Comparison of ENCODE assay signal across 2 cellular contexts in the genomic region with DNA sequence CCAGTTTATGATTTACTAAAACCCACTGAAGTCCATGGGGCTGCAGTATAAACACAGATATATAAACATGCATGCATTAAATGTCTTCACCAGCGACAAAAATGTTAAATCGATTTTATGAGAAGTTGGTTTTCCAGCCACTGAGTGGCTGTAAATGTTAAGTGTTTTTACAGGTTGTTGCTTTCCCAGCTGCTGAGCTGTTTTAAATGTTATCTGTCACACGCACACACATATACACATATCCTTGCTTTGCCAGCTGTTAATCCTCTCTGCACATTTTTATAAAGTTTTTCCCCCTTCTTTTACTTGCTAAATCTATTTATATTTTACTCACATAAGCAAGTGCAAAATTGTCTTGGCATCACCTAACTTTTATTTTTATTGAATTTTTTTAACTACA.
A peak's percentile ranks its signal among the peaks of the same experiment; 100 is the strongest.
TF ChIP-seq lines count a peak whose summit lies in the region.

No MANE protein-coding gene starts in this region.

TF ChIP-seq in HEK293, 187 proteins besides CTCF, POLR2A, EP300 and RAD21 (continued from another document and continues in another):
- TF ChIP-seq, protein P1, sequence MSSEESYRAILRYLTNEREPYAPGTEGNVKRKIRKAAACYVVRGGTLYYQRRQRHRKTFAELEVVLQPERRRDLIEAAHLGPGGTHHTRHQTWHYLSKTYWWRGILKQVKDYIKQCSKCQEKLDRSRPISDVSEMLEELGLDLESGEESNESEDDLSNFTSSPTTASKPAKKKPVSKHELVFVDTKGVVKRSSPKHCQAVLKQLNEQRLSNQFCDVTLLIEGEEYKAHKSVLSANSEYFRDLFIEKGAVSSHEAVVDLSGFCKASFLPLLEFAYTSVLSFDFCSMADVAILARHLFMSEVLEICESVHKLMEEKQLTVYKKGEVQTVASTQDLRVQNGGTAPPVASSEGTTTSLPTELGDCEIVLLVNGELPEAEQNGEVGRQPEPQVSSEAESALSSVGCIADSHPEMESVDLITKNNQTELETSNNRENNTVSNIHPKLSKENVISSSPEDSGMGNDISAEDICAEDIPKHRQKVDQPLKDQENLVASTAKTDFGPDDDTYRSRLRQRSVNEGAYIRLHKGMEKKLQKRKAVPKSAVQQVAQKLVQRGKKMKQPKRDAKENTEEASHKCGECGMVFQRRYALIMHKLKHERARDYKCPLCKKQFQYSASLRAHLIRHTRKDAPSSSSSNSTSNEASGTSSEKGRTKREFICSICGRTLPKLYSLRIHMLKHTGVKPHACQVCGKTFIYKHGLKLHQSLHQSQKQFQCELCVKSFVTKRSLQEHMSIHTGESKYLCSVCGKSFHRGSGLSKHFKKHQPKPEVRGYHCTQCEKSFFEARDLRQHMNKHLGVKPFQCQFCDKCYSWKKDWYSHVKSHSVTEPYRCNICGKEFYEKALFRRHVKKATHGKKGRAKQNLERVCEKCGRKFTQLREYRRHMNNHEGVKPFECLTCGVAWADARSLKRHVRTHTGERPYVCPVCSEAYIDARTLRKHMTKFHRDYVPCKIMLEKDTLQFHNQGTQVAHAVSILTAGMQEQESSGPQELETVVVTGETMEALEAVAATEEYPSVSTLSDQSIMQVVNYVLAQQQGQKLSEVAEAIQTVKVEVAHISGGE (tag by site-specific recombination; conservative IDR thresholded peaks at IDR 0.05; ENCODE audit: low read depth), result no peak
- no peak for TF ChIP-seq MEIS1 (CRISPR knock-in tag; IDR thresholded peaks at IDR 0.05; ENCODE audit: borderline replicate concordance)
- no peak for TF ChIP-seq ZNF571 (tag by site-specific recombination; IDR thresholded peaks at IDR 0.05)
- no peak for TF ChIP-seq ZNF416 (tag by site-specific recombination; IDR thresholded peaks at IDR 0.05)
- TF ChIP-seq ZNF600 (tag by site-specific recombination; IDR thresholded peaks at IDR 0.05), result no peak
- TF ChIP-seq ZNF555 (tag by site-specific recombination; conservative IDR thresholded peaks at IDR 0.05), result no peak
- TF ChIP-seq, protein P2, sequence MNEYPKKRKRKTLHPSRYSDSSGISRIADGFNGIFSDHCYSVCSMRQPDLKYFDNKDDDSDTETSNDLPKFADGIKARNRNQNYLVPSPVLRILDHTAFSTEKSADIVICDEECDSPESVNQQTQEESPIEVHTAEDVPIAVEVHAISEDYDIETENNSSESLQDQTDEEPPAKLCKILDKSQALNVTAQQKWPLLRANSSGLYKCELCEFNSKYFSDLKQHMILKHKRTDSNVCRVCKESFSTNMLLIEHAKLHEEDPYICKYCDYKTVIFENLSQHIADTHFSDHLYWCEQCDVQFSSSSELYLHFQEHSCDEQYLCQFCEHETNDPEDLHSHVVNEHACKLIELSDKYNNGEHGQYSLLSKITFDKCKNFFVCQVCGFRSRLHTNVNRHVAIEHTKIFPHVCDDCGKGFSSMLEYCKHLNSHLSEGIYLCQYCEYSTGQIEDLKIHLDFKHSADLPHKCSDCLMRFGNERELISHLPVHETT (tag by site-specific recombination; IDR thresholded peaks at IDR 0.05), result no peak
- TF ChIP-seq, protein P3, sequence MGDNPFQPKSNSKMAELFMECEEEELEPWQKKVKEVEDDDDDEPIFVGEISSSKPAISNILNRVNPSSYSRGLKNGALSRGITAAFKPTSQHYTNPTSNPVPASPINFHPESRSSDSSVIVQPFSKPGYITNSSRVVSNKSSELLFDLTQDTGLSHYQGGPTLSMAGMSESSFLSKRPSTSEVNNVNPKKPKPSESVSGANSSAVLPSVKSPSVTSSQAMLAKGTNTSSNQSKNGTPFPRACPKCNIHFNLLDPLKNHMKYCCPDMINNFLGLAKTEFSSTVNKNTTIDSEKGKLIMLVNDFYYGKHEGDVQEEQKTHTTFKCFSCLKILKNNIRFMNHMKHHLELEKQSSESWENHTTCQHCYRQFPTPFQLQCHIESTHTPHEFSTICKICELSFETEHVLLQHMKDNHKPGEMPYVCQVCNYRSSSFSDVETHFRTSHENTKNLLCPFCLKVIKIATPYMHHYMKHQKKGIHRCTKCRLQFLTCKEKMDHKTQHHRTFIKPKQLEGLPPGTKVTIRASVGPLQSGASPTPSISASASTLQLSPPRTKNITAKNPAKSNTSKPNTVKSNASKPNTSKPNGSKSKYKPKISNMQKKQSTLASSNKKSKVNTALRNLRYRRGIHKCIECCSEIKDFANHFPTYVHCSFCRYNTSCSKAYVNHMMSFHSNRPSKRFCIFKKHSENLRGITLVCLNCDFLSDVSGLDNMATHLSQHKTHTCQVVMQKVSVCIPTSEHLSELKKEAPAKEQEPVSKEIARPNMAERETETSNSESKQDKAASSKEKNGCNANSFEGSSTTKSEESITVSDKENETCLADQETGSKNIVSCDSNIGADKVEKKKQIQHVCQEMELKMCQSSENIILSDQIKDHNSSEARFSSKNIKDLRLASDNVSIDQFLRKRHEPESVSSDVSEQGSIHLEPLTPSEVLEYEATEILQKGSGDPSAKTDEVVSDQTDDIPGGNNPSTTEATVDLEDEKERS (tag by site-specific recombination; IDR thresholded peaks at IDR 0.05), result no peak
- TF ChIP-seq ZNF792 (tag by site-specific recombination; IDR thresholded peaks at IDR 0.05), result no peak
- no peak for TF ChIP-seq YY2 (tag by site-specific recombination; IDR thresholded peaks at IDR 0.05)
- no peak for TF ChIP-seq ZNF211 (tag by site-specific recombination; IDR thresholded peaks at IDR 0.05; ENCODE audit: low read depth)
- TF ChIP-seq, protein P4, sequence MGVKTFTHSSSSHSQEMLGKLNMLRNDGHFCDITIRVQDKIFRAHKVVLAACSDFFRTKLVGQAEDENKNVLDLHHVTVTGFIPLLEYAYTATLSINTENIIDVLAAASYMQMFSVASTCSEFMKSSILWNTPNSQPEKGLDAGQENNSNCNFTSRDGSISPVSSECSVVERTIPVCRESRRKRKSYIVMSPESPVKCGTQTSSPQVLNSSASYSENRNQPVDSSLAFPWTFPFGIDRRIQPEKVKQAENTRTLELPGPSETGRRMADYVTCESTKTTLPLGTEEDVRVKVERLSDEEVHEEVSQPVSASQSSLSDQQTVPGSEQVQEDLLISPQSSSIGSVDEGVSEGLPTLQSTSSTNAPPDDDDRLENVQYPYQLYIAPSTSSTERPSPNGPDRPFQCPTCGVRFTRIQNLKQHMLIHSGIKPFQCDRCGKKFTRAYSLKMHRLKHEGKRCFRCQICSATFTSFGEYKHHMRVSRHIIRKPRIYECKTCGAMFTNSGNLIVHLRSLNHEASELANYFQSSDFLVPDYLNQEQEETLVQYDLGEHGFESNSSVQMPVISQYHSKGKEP (tag by site-specific recombination; IDR thresholded peaks at IDR 0.05), result peak; percentile 91
- TF ChIP-seq ZNF791 (tag by site-specific recombination; IDR thresholded peaks at IDR 0.05), result no peak
- no peak for TF ChIP-seq PRDM1 (tag by site-specific recombination; IDR thresholded peaks at IDR 0.05)
- TF ChIP-seq HOXD13 (CRISPR knock-in tag; IDR thresholded peaks at IDR 0.05; ENCODE audit: borderline replicate concordance), result no peak
- TF ChIP-seq ZNF302 (tag by site-specific recombination; IDR thresholded peaks at IDR 0.05; ENCODE audit: low read depth), result no peak
- TF ChIP-seq ZNF610 (tag by site-specific recombination; IDR thresholded peaks at IDR 0.05; ENCODE audit: borderline replicate concordance), result no peak
- no peak; the same call in 1 of the 2 replicates for TF ChIP-seq YY1 (tag by site-specific recombination; IDR thresholded peaks at IDR 0.05)
- TF ChIP-seq ZNF549 (tag by site-specific recombination; IDR thresholded peaks at IDR 0.05), result no peak
- no peak for TF ChIP-seq ZNF544 (tag by site-specific recombination; IDR thresholded peaks at IDR 0.05)

TF ChIP-seq in K562, 482 proteins besides CTCF, POLR2A, EP300 and RAD21 (continued from another document and continues in another):
- TF ChIP-seq, protein P5, sequence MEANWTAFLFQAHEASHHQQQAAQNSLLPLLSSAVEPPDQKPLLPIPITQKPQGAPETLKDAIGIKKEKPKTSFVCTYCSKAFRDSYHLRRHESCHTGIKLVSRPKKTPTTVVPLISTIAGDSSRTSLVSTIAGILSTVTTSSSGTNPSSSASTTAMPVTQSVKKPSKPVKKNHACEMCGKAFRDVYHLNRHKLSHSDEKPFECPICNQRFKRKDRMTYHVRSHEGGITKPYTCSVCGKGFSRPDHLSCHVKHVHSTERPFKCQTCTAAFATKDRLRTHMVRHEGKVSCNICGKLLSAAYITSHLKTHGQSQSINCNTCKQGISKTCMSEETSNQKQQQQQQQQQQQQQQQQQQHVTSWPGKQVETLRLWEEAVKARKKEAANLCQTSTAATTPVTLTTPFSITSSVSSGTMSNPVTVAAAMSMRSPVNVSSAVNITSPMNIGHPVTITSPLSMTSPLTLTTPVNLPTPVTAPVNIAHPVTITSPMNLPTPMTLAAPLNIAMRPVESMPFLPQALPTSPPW (CRISPR knock-in tag; IDR thresholded peaks at IDR 0.05), result no peak
- 0 out of 2 replicates have a peak, but pooled peaks have one; percentile 21 for TF ChIP-seq FOXM1 (IDR thresholded peaks at IDR 0.05; ENCODE audit: low read depth)
- no peak for TF ChIP-seq FOXM1 (CRISPR knock-in tag; IDR thresholded peaks at IDR 0.05; ENCODE audit: low read depth)
- TF ChIP-seq, protein P6, sequence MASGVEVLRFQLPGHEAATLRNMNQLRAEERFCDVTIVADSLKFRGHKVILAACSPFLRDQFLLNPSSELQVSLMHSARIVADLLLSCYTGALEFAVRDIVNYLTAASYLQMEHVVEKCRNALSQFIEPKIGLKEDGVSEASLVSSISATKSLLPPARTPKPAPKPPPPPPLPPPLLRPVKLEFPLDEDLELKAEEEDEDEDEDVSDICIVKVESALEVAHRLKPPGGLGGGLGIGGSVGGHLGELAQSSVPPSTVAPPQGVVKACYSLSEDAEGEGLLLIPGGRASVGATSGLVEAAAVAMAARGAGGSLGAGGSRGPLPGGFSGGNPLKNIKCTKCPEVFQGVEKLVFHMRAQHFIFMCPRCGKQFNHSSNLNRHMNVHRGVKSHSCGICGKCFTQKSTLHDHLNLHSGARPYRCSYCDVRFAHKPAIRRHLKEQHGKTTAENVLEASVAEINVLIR (CRISPR knock-in tag; IDR thresholded peaks at IDR 0.05), result no peak
- peak; percentile 61 for TF ChIP-seq TAL1 (IDR thresholded peaks at IDR 0.05)
- no peak for TF ChIP-seq ZNF696 (CRISPR knock-in tag; conservative IDR thresholded peaks at IDR 0.05)
- TF ChIP-seq MCM2 (IDR thresholded peaks at IDR 0.05; ENCODE audit: low read depth), result no peak
- no peak for TF ChIP-seq SMARCB1 (IDR thresholded peaks at IDR 0.05; ENCODE audit: insufficient read length, low read depth)
- no peak for TF ChIP-seq ADNP (tag; IDR thresholded peaks at IDR 0.05)
- no peak for TF ChIP-seq CXXC5 (CRISPR knock-in tag; IDR thresholded peaks at IDR 0.05)
- TF ChIP-seq HEY1 (CRISPR knock-in tag; IDR thresholded peaks at IDR 0.05; ENCODE audit: borderline replicate concordance), result no peak
- TF ChIP-seq ARNT (IDR thresholded peaks at IDR 0.05), result no peak
- TF ChIP-seq TEAD4 (IDR thresholded peaks at IDR 0.05; ENCODE audit: low read length), result peak; percentile 74
- no peak for TF ChIP-seq TEAD4 (CRISPR knock-in tag; IDR thresholded peaks at IDR 0.05; ENCODE audit: borderline replicate concordance)
- TF ChIP-seq FOSL1 (tag; conservative IDR thresholded peaks at IDR 0.05), result no peak
- TF ChIP-seq, protein P7, sequence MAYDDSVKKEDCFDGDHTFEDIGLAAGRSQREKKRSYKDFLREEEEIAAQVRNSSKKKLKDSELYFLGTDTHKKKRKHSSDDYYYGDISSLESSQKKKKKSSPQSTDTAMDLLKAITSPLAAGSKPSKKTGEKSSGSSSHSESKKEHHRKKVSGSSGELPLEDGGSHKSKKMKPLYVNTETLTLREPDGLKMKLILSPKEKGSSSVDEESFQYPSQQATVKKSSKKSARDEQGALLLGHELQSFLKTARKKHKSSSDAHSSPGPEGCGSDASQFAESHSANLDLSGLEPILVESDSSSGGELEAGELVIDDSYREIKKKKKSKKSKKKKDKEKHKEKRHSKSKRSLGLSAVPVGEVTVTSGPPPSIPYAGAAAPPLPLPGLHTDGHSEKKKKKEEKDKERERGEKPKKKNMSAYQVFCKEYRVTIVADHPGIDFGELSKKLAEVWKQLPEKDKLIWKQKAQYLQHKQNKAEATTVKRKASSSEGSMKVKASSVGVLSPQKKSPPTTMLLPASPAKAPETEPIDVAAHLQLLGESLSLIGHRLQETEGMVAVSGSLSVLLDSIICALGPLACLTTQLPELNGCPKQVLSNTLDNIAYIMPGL (CRISPR knock-in tag; IDR thresholded peaks at IDR 0.05), result no peak
- TF ChIP-seq, protein P8, sequence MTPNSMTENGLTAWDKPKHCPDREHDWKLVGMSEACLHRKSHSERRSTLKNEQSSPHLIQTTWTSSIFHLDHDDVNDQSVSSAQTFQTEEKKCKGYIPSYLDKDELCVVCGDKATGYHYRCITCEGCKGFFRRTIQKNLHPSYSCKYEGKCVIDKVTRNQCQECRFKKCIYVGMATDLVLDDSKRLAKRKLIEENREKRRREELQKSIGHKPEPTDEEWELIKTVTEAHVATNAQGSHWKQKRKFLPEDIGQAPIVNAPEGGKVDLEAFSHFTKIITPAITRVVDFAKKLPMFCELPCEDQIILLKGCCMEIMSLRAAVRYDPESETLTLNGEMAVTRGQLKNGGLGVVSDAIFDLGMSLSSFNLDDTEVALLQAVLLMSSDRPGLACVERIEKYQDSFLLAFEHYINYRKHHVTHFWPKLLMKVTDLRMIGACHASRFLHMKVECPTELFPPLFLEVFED (CRISPR knock-in tag; conservative IDR thresholded peaks at IDR 0.05), result no peak
- TF ChIP-seq ZC3H11A (IDR thresholded peaks at IDR 0.05; ENCODE audit: low read depth, low read length), result no peak
